ENCODE assay signal across 18 cellular contexts in the genomic region with DNA sequence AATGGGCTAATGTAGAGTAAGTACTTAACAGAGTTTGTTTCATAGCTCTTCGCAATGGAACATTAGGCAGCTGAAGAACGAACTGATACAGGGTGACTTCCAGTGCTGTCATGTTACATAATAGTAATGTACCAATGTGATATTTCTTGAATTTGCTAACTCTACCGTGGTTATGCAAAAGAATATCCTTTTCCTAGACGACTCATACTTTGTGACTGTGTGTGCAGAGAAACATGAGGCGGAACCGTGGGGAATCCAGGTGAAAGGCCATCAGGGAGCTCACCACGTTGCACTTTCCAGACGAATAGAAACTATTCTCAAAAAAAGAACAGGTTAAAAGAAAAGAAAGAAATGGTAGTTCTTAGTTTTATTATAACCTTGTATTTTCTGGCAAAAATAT. TPM values are rescaled to one million over a fixed set of nuclear protein-coding genes. Genes with fewer than 3 reads are reported as not detected.
DNase-seq lines count a peak whose midpoint lies in the region; ATAC-seq and TF ChIP-seq lines count a peak whose summit lies in the region.
"Had no signal": no experiment of that assay in that cellular context is flagged by ENCODE, and none has a peak within 500 bp of the region (broad histone marks: within the 10 kb centered on the region; RNA-seq: fewer than 3 reads in every experiment).

No MANE protein-coding gene starts in this region.

- no peak overlapping the region for H3K4me3 ChIP-seq in NB4 (ENCODE audit: low read depth, low read length)
- no peak overlapping the region for H3K4me3 ChIP-seq in lower lobe of right lung
- H3K4me3 ChIP-seq: hepatocyte, lung had no signal

- H3K4me1 Mint-ChIP-seq in chondrocyte (ENCODE audit: low read depth) = peaks cover 19% of the 10 kb centered on the region
- peaks cover 5% of the 10 kb centered on the region for H3K4me1 Mint-ChIP-seq in activated T-helper 17 cell treated with anti-CD3 and anti-CD28 coated beads, Interleukin-2, amount 50 U/mL, for 72 hours
- H3K4me1 Mint-ChIP-seq: WTC11 had no signal

- H3K9me3 ChIP-seq in lower lobe of right lung = no peaks in the 10 kb centered on the region

- H3K4me3 Mint-ChIP-seq in chondrocyte (ENCODE audit: unreplicated experiment) = no peak overlapping the region
- H3K4me3 Mint-ChIP-seq in activated T-helper 17 cell treated with anti-CD3 and anti-CD28 coated beads, Interleukin-2, amount 50 U/mL, for 72 hours = no peak overlapping the region
- H3K4me3 Mint-ChIP-seq: activated naive CD8-positive, alpha-beta T cell; type B pancreatic cell; WTC11 had no signal

- peak; percentile 53 for DNase-seq in ACHN
- DNase-seq in NB4 (ENCODE audit: low read depth) = peak; percentile 20
- no peak for DNase-seq in chondrocyte (ENCODE audit: low spot score)
- no peak for DNase-seq in lower lobe of right lung
- DNase-seq in NCI-H1930 (lab: John Stamatoyannopoulos, UW) = no peak
- DNase-seq in stimulated activated naive CD4-positive, alpha-beta T cell (lab: John Stamatoyannopoulos, UW) = no peak
- DNase-seq in epidermal melanocyte (ENCODE audit: insufficient read length, low spot score) = no peak
- DNase-seq: DMS 273 treated with DMSO at 0.1 percent for 48 hours; effector CD4-positive, alpha-beta T cell; KG1; occipital lobe; stimulated activated CD4-positive, alpha-beta T cell treated with anti-CD3 and anti-CD28 coated beads, Interleukin-15, amount 100 ng/mL, for 24 hours had no signal

- H3K36me3 Mint-ChIP-seq in chondrocyte (ENCODE audit: low read depth) = peaks cover 18% of the 10 kb centered on the region
- H3K36me3 Mint-ChIP-seq in activated T-helper 17 cell treated with anti-CD3 and anti-CD28 coated beads, Interleukin-2, amount 50 U/mL, for 72 hours (ENCODE audit: low read depth) = peaks cover 73% of the 10 kb centered on the region

- peak overlapping the region; percentile 36 for H3K27ac ChIP-seq in lower lobe of right lung
- H3K27ac ChIP-seq: hepatocyte had no signal

- no peaks in the 10 kb centered on the region for H3K9me3 Mint-ChIP-seq in chondrocyte (ENCODE audit: low read depth)
- H3K9me3 Mint-ChIP-seq in activated T-helper 17 cell treated with anti-CD3 and anti-CD28 coated beads, Interleukin-2, amount 50 U/mL, for 72 hours = no peaks in the 10 kb centered on the region
- H3K9me3 Mint-ChIP-seq: type B pancreatic cell, WTC11 had no signal

- no peaks in the 10 kb centered on the region for H3K27me3 ChIP-seq in lower lobe of right lung (ENCODE audit: low read depth)
- H3K27me3 ChIP-seq: hepatocyte had no signal

- peak in 1 of 2 donors; percentile 14 for ATAC-seq in lower lobe of right lung
- ATAC-seq in activated T-helper 17 cell treated with anti-CD3 and anti-CD28 coated beads, Interleukin-2, amount 50 U/mL, for 72 hours (replicated peaks) = no peak
- ATAC-seq: WTC11 had no signal

- no peak for TF ChIP-seq POLR2A in NB4 (IDR thresholded peaks at IDR 0.05; ENCODE audit: extremely low read depth, insufficient read length)

- TF ChIP-seq CTCF in NB4 (IDR thresholded peaks at IDR 0.05; ENCODE audit: low read depth, low read length) (no peak), chondrocyte (IDR thresholded peaks at IDR 0.05) (no peak), lower lobe of right lung (IDR thresholded peaks at IDR 0.05) (no peak)

- in situ Hi-C loops in ACHN (cut with HindIII; ENCODE audit: low pct_ligation_motif_present, low pct_unique_long_range_greater_than_20kb, low sequenced_read_pairs) = no loop called here

- H3K27me3 Mint-ChIP-seq in chondrocyte (ENCODE audit: low read depth) = no peaks in the 10 kb centered on the region
- no peaks in the 10 kb centered on the region for H3K27me3 Mint-ChIP-seq in activated T-helper 17 cell treated with anti-CD3 and anti-CD28 coated beads, Interleukin-2, amount 50 U/mL, for 72 hours
- H3K27me3 Mint-ChIP-seq: activated naive CD8-positive, alpha-beta T cell; type B pancreatic cell had no signal

- H3K36me3 ChIP-seq in lower lobe of right lung = peaks cover 68% of the 10 kb centered on the region

- intact Hi-C loops in lower lobe of right lung (cut with DNase I) = no loop called here

- H3K27ac Mint-ChIP-seq in chondrocyte (ENCODE audit: unreplicated experiment) = peak overlapping the region; percentile 82
- H3K27ac Mint-ChIP-seq in activated T-helper 17 cell treated with anti-CD3 and anti-CD28 coated beads, Interleukin-2, amount 50 U/mL, for 72 hours = no peak overlapping the region
- H3K27ac Mint-ChIP-seq: activated naive CD8-positive, alpha-beta T cell; type B pancreatic cell; WTC11 had no signal

- peaks cover 5% of the 10 kb centered on the region for H3K4me1 ChIP-seq in lower lobe of right lung

RNA-seq across cellular contexts. Expression of gene NOB1, which starts 13.2 kb away (rescaled TPM):
- total RNA-seq in chondrocyte = 23.9 to 25.7 TPM (median 25.3 TPM) in 3 replicates
- 30.3 TPM for total RNA-seq in lower lobe of right lung
- 10 to 100 TPM; 92.0 to 95.9 TPM for total RNA-seq in activated T-helper 17 cell treated with anti-CD3 and anti-CD28 coated beads, Interleukin-2, amount 50 U/mL, for 72 hours

RNA-seq across cellular contexts. Expression of gene NQO1, which starts 15.2 kb away (rescaled TPM):
- total RNA-seq in chondrocyte = 64.3 to 345 TPM (median 68.8 TPM) in 3 replicates
- total RNA-seq in lower lobe of right lung = 57.8 TPM
- 10 to 100 TPM; 14.2 to 22.3 TPM for total RNA-seq in activated T-helper 17 cell treated with anti-CD3 and anti-CD28 coated beads, Interleukin-2, amount 50 U/mL, for 72 hours

RNA-seq across cellular contexts. Expression of gene WWP2, which starts 20.6 kb away (rescaled TPM):
- total RNA-seq in chondrocyte (37.9 to 41.2 TPM (median 39.9 TPM) in 3 replicates), lower lobe of right lung (83.7 TPM)
- 10 to 100 TPM; 55.1 to 55.7 TPM for total RNA-seq in activated T-helper 17 cell treated with anti-CD3 and anti-CD28 coated beads, Interleukin-2, amount 50 U/mL, for 72 hours

Comparison
In these comparisons a context has a peak if more than half of its experiments do, and no peak if none do; other contexts are left out.
1. DNase-seq: peak in ACHN (single experiment) and NB4 (single experiment); none in chondrocyte (single experiment), lower lobe of right lung (single experiment), NCI-H1930 (0 of 2), stimulated activated naive CD4-positive, alpha-beta T cell (0 of 6) and epidermal melanocyte (single experiment).